In genomic region chr2:204360218-204361007, GRCh38 we compare ENCODE assay signal across 15 cellular contexts.
"Had no signal": no experiment of that assay in that cellular context is flagged by ENCODE, and none has a peak within 500 bp of the region (broad histone marks: within the 10 kb centered on the region; RNA-seq: fewer than 3 reads in every experiment).

No MANE protein-coding gene starts in this region.

- H3K27me3 ChIP-seq: ascending aorta, foreskin keratinocyte, ovary, testis, uterus had no signal

- H3K4me3 Mint-ChIP-seq: activated CD4-positive, alpha-beta T cell treated with anti-CD3 and anti-CD28 coated beads, Interleukin-2, amount 10 ng/mL, durations not matched to agents 7 days and 5 days; activated naive CD8-positive, alpha-beta T cell treated with anti-CD3 and anti-CD28 coated beads, Interleukin-2, amount 50 U/mL, for 24 hours; immature natural killer cell; nephron progenitor cell; stimulated activated naive CD8-positive, alpha-beta T cell treated with anti-CD3 and anti-CD28 coated beads, Interleukin-15, amount 100 ng/mL, for 72 hours had no signal

- H3K27ac ChIP-seq: ascending aorta, foreskin keratinocyte, ovary, testis, uterus had no signal

- H3K36me3 Mint-ChIP-seq: immature natural killer cell had no signal

- H3K4me3 ChIP-seq: ascending aorta, ovary, testis, uterus had no signal

- H3K4me1 ChIP-seq: ascending aorta, foreskin keratinocyte, testis, uterus had no signal

- H3K9me3 ChIP-seq: ascending aorta, ovary, testis, uterus had no signal

- ATAC-seq: activated naive CD8-positive, alpha-beta T cell treated with anti-CD3 and anti-CD28 coated beads, Interleukin-2, amount 50 U/mL, for 24 hours; foreskin keratinocyte; left lobe of liver; stimulated activated naive CD8-positive, alpha-beta T cell treated with anti-CD3 and anti-CD28 coated beads, Interleukin-15, amount 100 ng/mL, for 72 hours had no signal

- H3K4me1 Mint-ChIP-seq: activated CD4-positive, alpha-beta T cell treated with anti-CD3 and anti-CD28 coated beads, Interleukin-2, amount 10 ng/mL, durations not matched to agents 7 days and 5 days; activated naive CD8-positive, alpha-beta T cell treated with anti-CD3 and anti-CD28 coated beads, Interleukin-2, amount 50 U/mL, for 24 hours; immature natural killer cell; stimulated activated naive CD8-positive, alpha-beta T cell treated with anti-CD3 and anti-CD28 coated beads, Interleukin-15, amount 100 ng/mL, for 72 hours had no signal

- H3K9me3 Mint-ChIP-seq: activated CD4-positive, alpha-beta T cell treated with anti-CD3 and anti-CD28 coated beads, Interleukin-2, amount 10 ng/mL, durations not matched to agents 7 days and 5 days; activated naive CD8-positive, alpha-beta T cell treated with anti-CD3 and anti-CD28 coated beads, Interleukin-2, amount 50 U/mL, for 24 hours; nephron progenitor cell; stimulated activated naive CD8-positive, alpha-beta T cell treated with anti-CD3 and anti-CD28 coated beads, Interleukin-15, amount 100 ng/mL, for 72 hours had no signal

- DNase-seq: activated CD4-positive, alpha-beta T cell treated with anti-CD3 and anti-CD28 coated beads, Interleukin-2, amount 10 ng/mL, durations not matched to agents 7 days and 5 days; activated CD4-positive, CD25-positive, alpha-beta regulatory T cell; activated CD8-positive, alpha-beta memory T cell treated with anti-CD3 and anti-CD28 coated beads for 24 hours; activated naive CD4-positive, alpha-beta T cell treated with Interleukin-2 at 50 U/mL for 16 hours; activated naive CD8-positive, alpha-beta T cell treated with anti-CD3 and anti-CD28 coated beads, Interleukin-2, amount 50 U/mL, for 24 hours; foreskin keratinocyte; immature natural killer cell; nephron progenitor cell; ovary; stimulated activated CD4-positive, alpha-beta T cell treated with anti-CD3 and anti-CD28 coated beads, Interleukin-4, amount 100 ng/mL, for 4 hours; stimulated activated naive CD8-positive, alpha-beta T cell treated with anti-CD3 and anti-CD28 coated beads, Interleukin-15, amount 100 ng/mL, for 72 hours; testis; uterus had no signal

- H3K27ac Mint-ChIP-seq: activated CD4-positive, alpha-beta T cell treated with anti-CD3 and anti-CD28 coated beads, Interleukin-2, amount 10 ng/mL, durations not matched to agents 7 days and 5 days; activated naive CD8-positive, alpha-beta T cell treated with anti-CD3 and anti-CD28 coated beads, Interleukin-2, amount 50 U/mL, for 24 hours; immature natural killer cell; nephron progenitor cell; stimulated activated naive CD8-positive, alpha-beta T cell treated with anti-CD3 and anti-CD28 coated beads, Interleukin-15, amount 100 ng/mL, for 72 hours had no signal
